Comparison of ENCODE assay signal across 8 cellular contexts in the genomic region with DNA sequence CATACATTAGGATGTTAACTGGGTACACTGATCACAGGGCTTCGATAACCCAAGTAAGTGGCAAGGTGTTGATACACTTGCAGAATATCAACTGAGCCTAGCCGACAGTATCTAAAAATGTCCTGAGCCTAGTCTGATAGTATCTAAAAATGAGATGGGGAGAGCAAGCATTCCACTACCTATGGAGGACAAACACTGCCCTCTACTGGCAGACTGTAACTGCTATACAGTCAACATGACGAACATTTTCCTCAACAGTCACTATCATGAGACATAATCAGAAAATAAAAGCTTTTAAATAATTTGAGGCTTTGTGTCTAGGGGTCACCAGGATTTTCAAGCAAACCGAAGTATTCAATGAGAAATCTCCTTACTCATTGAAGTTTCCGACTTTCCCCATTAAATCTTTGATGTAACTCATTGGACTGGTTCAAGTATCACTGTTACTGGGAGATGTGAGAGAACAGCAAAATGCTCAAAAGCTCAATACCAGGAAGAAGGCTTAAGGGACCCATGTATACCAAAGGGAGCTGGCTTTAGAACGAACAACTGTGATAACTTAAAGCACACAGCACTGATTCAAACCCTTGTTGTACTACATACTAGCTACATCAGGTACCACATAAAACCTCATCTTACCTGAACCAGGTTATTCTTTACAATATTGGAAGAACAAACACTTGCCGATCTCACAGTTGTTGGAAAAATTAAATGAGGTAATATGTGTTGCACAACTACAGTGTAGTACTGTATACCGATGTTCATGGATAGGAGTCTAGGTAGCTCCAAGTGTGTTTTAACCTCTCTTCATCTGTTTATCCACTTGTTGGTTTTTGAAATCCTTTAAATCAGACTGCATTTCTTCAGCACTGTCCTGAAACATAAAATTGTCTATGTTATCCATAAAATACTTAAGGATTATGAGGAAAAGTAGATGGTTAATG.
A peak's percentile ranks its signal among the peaks of the same experiment; 100 is the strongest.
DNase-seq lines count a peak whose midpoint lies in the region; ATAC-seq and TF ChIP-seq lines count a peak whose summit lies in the region.

No MANE protein-coding gene starts in this region.

- TF ChIP-seq CTCF in C4-2B (conservative IDR thresholded peaks at IDR 0.05) = peak; percentile 96

- ATAC-seq in GM21526 (IDR thresholded peaks at IDR 0.05; ENCODE audit: low FRiP score, unreplicated experiment) (peak; percentile 62), GM21423 (IDR thresholded peaks at IDR 0.05; ENCODE audit: unreplicated experiment) (no peak)

- H3K27ac ChIP-seq in C4-2B = peak overlapping the region; percentile 80

- DNase-seq in NCI-H1694 (lab: John Stamatoyannopoulos, UW) (peak; percentile 92), T-helper 2 cell (peak in 3 of 5 experiments; percentile 13 to 80 (median 36)), brain pericyte (ENCODE audit: low read depth, low spot score) (peak; percentile 33), iris pigment epithelial cell (ENCODE audit: low read depth) (peak; percentile 83)
- peak; percentile 72 for DNase-seq in stimulated activated CD4-positive, alpha-beta T cell treated with anti-CD3 and anti-CD28 coated beads, Interleukin-15, amount 100 ng/mL, for 24 hours

Comparison
In these comparisons a context has a peak if more than half of its experiments do, and no peak if none do; other contexts are left out.
1. DNase-seq: peak in every context shown above with its lines; median percentile 92 in NCI-H1694; 83 in iris pigment epithelial cell; 72 in stimulated activated CD4-positive, alpha-beta T cell treated with anti-CD3 and anti-CD28 coated beads, Interleukin-15, amount 100 ng/mL, for 24 hours; 36 in T-helper 2 cell; 33 in brain pericyte.